Comparison of ENCODE assay signal across 9 cellular contexts in the genomic region with DNA sequence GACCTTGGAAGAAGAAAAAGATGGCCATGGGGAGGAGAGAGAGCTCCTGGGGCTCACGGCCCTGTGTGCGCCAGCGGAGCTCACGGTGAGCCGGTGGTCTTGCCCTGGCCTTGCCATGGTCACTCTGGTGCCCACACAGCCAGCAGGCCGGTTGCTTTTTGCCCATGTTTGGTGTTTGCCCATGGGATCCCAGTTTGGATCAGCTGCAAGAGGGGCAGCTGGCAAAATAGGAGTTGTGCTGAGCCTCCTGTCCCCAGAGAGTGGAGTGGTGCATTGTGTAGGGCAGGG. TPM values are rescaled to one million over a fixed set of nuclear protein-coding genes. Genes with fewer than 3 reads are reported as not detected.
DNase-seq lines count a peak whose midpoint lies in the region; ATAC-seq and TF ChIP-seq lines count a peak whose summit lies in the region.
"Had no signal": no experiment of that assay in that cellular context is flagged by ENCODE, and none has a peak within 500 bp of the region (broad histone marks: within the 10 kb centered on the region; RNA-seq: fewer than 3 reads in every experiment).

No MANE protein-coding gene starts in this region.

- H3K4me1 Mint-ChIP-seq in chondrocyte (ENCODE audit: low read depth): peaks cover 50% of the 10 kb centered on the region

- peak overlapping the region; percentile 70 for H3K4me3 ChIP-seq in AG04450 (ENCODE audit: low read depth, low read length)
- H3K4me3 ChIP-seq in Jurkat, Clone E6-1 (ENCODE audit: low read length): peak overlapping the region; percentile 88
- H3K4me3 ChIP-seq in mucosa of stomach (ENCODE audit: low read length): peak overlapping the region; percentile 82

- no peak for ATAC-seq in HG02885 (IDR thresholded peaks at IDR 0.05; ENCODE audit: poor library complexity, unreplicated experiment)
- ATAC-seq in HG03108 (IDR thresholded peaks at IDR 0.05; ENCODE audit: unreplicated experiment): no peak

- H3K4me3 Mint-ChIP-seq in chondrocyte (ENCODE audit: unreplicated experiment): peak overlapping the region; percentile 88

- DNase-seq in AG04450 (ENCODE audit: low read depth, low spot score) (no peak), chondrocyte (ENCODE audit: low spot score) (no peak), CD1c-positive myeloid dendritic cell (ENCODE audit: extremely low spot score) (no peak), HUDEP-2 (lab: John Stamatoyannopoulos, UW; ENCODE audit: unreplicated experiment in 76 of 76) (no peak)
- no peak for DNase-seq in Jurkat, Clone E6-1 (ENCODE audit: low read depth, low spot score)
- DNase-seq: NCI-H1105 treated with DMSO at 0.1 percent for 48 hours had no signal

- H3K9me3 ChIP-seq in AG04450 (ENCODE audit: control insufficient read depth, insufficient read depth, low read length) (no peaks in the 10 kb centered on the region; the same call in 1 of the 2 replicates), mucosa of stomach (ENCODE audit: control insufficient read depth, low read length) (no peaks in the 10 kb centered on the region)

- no peaks in the 10 kb centered on the region for H3K9me3 Mint-ChIP-seq in chondrocyte (ENCODE audit: low read depth)

- peak overlapping the region; percentile 88 for H3K9ac ChIP-seq in mucosa of stomach (ENCODE audit: low read length)

- TF ChIP-seq CTCF in AG04450 (IDR thresholded peaks at IDR 0.05; ENCODE audit: low read depth, low read length) (no peak), chondrocyte (IDR thresholded peaks at IDR 0.05) (no peak)

- H3K27ac Mint-ChIP-seq in chondrocyte (ENCODE audit: unreplicated experiment): peak overlapping the region; percentile 93

- no peaks in the 10 kb centered on the region for H3K36me3 ChIP-seq in mucosa of stomach (ENCODE audit: control insufficient read depth, insufficient read depth, low read length)

- H3K27me3 ChIP-seq in AG04450 (ENCODE audit: control insufficient read depth, insufficient read depth, low read length) (peaks cover 4% of the 10 kb centered on the region), mucosa of stomach (ENCODE audit: control insufficient read depth, insufficient read depth, low read length) (no peaks in the 10 kb centered on the region)

- POLR2A ChIA-PET in AG04450 (lab: Yijun Ruan, JAX): no interaction called here

- H3K27me3 Mint-ChIP-seq in chondrocyte (ENCODE audit: low read depth): no peaks in the 10 kb centered on the region

- peaks cover 47% of the 10 kb centered on the region for H3K4me1 ChIP-seq in mucosa of stomach (ENCODE audit: control insufficient read depth, insufficient read depth, low read length)

- no peak overlapping the region for H3K27ac ChIP-seq in AG04450 (ENCODE audit: low read depth, low read length)

- peaks cover 3% of the 10 kb centered on the region for H3K36me3 Mint-ChIP-seq in chondrocyte (ENCODE audit: low read depth)

- CTCF ChIA-PET in AG04450 (lab: Charles Lee): interaction anchor here (0.8 to 2.0 kb wide), 5 partner anchors 10 to 113 kb away, joined by 4 to 9 read pairs (median 4); no protein-coding TSS in a partner anchor

RNA-seq across cellular contexts. Expression of a gene that starts 1.6 kb away (rescaled TPM):
- polyA plus RNA-seq in AG04450 (2011; rRNA removed): 10.4 and 10.5 TPM in 2 replicates
- 10.9 and 11.5 TPM in 2 replicates for polyA minus RNA-seq in AG04450 (2011; rRNA and poly(A)+ RNA removed)
- polyA plus RNA-seq in Jurkat, Clone E6-1 (2012; ENCODE audit: insufficient read depth, insufficient read length): 147 TPM
- total RNA-seq in chondrocyte: 98.7 to 108 TPM (median 98.7 TPM) in 3 replicates

RNA-seq across cellular contexts. Expression of a gene that starts 12.9 kb away (rescaled TPM):
- polyA plus RNA-seq in AG04450 (2011; rRNA removed): 0.16 and 0.21 TPM in 2 replicates
- not detected in 2 replicates for polyA minus RNA-seq in AG04450 (2011; rRNA and poly(A)+ RNA removed)
- 59.9 TPM for polyA plus RNA-seq in Jurkat, Clone E6-1 (2012; ENCODE audit: insufficient read depth, insufficient read length)
- 0.15 TPM in 1 of 3 replicates, not detected in the others for total RNA-seq in chondrocyte

RNA-seq across cellular contexts. Expression of a gene that starts 26.2 kb away (rescaled TPM):
- polyA plus RNA-seq in AG04450 (2011; rRNA removed): 33.6 and 37.3 TPM in 2 replicates
- polyA minus RNA-seq in AG04450 (2011; rRNA and poly(A)+ RNA removed): 53.9 and 68.9 TPM in 2 replicates
- 47.5 TPM for polyA plus RNA-seq in Jurkat, Clone E6-1 (2012; ENCODE audit: insufficient read depth, insufficient read length)
- total RNA-seq in chondrocyte: 46.8 to 48.9 TPM (median 47.4 TPM) in 3 replicates

RNA-seq across cellular contexts. Expression of a gene that starts 37.3 kb away (rescaled TPM):
- not detected in 2 replicates for polyA plus RNA-seq in AG04450 (2011; rRNA removed)
- not detected in 2 replicates for polyA minus RNA-seq in AG04450 (2011; rRNA and poly(A)+ RNA removed)
- polyA plus RNA-seq in Jurkat, Clone E6-1 (2012; ENCODE audit: insufficient read depth, insufficient read length): not detected
- not detected in 3 replicates for total RNA-seq in chondrocyte
